2 cellular contexts compared by ENCODE assay signal in the genomic region with DNA sequence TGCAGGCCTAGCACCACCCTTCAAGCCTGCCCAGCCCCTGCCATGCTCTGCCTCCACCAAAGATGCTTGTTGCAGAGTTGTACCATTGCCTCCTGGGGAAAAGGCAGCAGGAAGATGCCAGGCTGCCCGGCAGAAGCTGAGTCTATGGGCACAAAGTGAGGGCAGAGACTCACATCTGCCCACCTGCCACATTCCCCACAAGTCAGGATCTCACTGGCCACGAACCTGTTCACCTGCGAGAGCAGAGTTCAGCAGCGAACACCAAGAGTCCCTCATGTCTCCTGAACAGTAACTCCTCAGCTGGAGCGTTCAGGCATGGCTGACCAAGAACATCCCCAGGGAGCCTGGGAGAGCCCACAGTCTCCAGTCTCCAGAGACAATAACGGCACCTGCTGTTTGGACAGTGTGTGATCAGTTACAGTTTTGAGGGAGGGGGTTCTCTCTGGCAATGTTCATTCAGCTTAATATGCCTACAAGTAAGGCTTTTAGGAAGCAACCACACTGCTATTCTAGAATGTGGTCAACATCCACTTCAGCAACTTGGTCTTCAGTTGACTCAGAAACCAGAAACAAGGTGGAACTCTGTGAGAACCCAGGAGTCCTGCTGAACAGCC.
TF ChIP-seq lines count a peak whose summit lies in the region.

No MANE protein-coding gene starts in this region.

TF ChIP-seq in SK-N-SH, 30 proteins besides CTCF, POLR2A, EP300 and RAD21 (continued from another document):
- TF ChIP-seq, protein P1, sequence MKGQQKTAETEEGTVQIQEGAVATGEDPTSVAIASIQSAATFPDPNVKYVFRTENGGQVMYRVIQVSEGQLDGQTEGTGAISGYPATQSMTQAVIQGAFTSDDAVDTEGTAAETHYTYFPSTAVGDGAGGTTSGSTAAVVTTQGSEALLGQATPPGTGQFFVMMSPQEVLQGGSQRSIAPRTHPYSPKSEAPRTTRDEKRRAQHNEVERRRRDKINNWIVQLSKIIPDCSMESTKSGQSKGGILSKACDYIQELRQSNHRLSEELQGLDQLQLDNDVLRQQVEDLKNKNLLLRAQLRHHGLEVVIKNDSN (IDR thresholded peaks at IDR 0.05; ENCODE audit: borderline replicate concordance, low read depth): no peak
- TF ChIP-seq MEF2A (IDR thresholded peaks at IDR 0.05; ENCODE audit: borderline replicate concordance, low read depth) (no peak), POLR2AphosphoS5 (IDR thresholded peaks at IDR 0.05; ENCODE audit: low read depth, low read length) (no peak), RFX5 (IDR thresholded peaks at IDR 0.05; ENCODE audit: low read length) (no peak), TEAD4 (IDR thresholded peaks at IDR 0.05; ENCODE audit: borderline replicate concordance, insufficient read depth) (no peak), RXRA (IDR thresholded peaks at IDR 0.05; ENCODE audit: borderline replicate concordance, low read depth) (no peak), EZH2phosphoT487 (IDR thresholded peaks at IDR 0.05; ENCODE audit: borderline replicate concordance, low read depth) (no peak), GATA2 (CRISPR knock-in tag; IDR thresholded peaks at IDR 0.05) (no peak), NRF1 (IDR thresholded peaks at IDR 0.05; ENCODE audit: low read depth, low read length) (no peak), FOXJ3 (CRISPR knock-in tag; IDR thresholded peaks at IDR 0.05) (no peak), CHD2 (IDR thresholded peaks at IDR 0.05; ENCODE audit: low read length, partially characterized antibody) (no peak), MXI1 (IDR thresholded peaks at IDR 0.05; ENCODE audit: low read depth, low read length) (no peak)
- TF ChIP-seq, protein P2, sequence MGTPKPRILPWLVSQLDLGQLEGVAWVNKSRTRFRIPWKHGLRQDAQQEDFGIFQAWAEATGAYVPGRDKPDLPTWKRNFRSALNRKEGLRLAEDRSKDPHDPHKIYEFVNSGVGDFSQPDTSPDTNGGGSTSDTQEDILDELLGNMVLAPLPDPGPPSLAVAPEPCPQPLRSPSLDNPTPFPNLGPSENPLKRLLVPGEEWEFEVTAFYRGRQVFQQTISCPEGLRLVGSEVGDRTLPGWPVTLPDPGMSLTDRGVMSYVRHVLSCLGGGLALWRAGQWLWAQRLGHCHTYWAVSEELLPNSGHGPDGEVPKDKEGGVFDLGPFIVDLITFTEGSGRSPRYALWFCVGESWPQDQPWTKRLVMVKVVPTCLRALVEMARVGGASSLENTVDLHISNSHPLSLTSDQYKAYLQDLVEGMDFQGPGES (IDR thresholded peaks at IDR 0.05; ENCODE audit: low read depth, low read length): no peak
- TF ChIP-seq, protein P3, sequence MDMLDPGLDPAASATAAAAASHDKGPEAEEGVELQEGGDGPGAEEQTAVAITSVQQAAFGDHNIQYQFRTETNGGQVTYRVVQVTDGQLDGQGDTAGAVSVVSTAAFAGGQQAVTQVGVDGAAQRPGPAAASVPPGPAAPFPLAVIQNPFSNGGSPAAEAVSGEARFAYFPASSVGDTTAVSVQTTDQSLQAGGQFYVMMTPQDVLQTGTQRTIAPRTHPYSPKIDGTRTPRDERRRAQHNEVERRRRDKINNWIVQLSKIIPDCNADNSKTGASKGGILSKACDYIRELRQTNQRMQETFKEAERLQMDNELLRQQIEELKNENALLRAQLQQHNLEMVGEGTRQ (IDR thresholded peaks at IDR 0.05; ENCODE audit: borderline replicate concordance, low read depth, low read length): no peak

TF ChIP-seq in SK-N-SH treated with all-trans-retinoic acid at 6 μM for 48 hours, 23 proteins besides CTCF, POLR2A, EP300 and RAD21 (continued from another document):
- TF ChIP-seq, protein P4, sequence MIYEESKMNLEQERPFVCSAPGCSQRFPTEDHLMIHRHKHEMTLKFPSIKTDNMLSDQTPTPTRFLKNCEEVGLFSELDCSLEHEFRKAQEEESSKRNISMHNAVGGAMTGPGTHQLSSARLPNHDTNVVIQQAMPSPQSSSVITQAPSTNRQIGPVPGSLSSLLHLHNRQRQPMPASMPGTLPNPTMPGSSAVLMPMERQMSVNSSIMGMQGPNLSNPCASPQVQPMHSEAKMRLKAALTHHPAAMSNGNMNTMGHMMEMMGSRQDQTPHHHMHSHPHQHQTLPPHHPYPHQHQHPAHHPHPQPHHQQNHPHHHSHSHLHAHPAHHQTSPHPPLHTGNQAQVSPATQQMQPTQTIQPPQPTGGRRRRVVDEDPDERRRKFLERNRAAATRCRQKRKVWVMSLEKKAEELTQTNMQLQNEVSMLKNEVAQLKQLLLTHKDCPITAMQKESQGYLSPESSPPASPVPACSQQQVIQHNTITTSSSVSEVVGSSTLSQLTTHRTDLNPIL (CRISPR knock-in tag; IDR thresholded peaks at IDR 0.05; ENCODE audit: low read depth): no peak
- TF ChIP-seq TCF4 (CRISPR knock-in tag; IDR thresholded peaks at IDR 0.05; ENCODE audit: borderline replicate concordance) (no peak), ZC3H10 (CRISPR knock-in tag; IDR thresholded peaks at IDR 0.05) (no peak), TOX (CRISPR knock-in tag; IDR thresholded peaks at IDR 0.05; ENCODE audit: borderline replicate concordance) (no peak), SNAI2 (CRISPR knock-in tag; IDR thresholded peaks at IDR 0.05) (no peak), BACH2 (CRISPR knock-in tag; IDR thresholded peaks at IDR 0.05; ENCODE audit: borderline replicate concordance) (no peak), ZFP3 (CRISPR knock-in tag; IDR thresholded peaks at IDR 0.05) (no peak), OSR1 (CRISPR knock-in tag; IDR thresholded peaks at IDR 0.05) (no peak), ZNF8 (CRISPR knock-in tag; IDR thresholded peaks at IDR 0.05) (no peak)
- TF ChIP-seq, protein P5, sequence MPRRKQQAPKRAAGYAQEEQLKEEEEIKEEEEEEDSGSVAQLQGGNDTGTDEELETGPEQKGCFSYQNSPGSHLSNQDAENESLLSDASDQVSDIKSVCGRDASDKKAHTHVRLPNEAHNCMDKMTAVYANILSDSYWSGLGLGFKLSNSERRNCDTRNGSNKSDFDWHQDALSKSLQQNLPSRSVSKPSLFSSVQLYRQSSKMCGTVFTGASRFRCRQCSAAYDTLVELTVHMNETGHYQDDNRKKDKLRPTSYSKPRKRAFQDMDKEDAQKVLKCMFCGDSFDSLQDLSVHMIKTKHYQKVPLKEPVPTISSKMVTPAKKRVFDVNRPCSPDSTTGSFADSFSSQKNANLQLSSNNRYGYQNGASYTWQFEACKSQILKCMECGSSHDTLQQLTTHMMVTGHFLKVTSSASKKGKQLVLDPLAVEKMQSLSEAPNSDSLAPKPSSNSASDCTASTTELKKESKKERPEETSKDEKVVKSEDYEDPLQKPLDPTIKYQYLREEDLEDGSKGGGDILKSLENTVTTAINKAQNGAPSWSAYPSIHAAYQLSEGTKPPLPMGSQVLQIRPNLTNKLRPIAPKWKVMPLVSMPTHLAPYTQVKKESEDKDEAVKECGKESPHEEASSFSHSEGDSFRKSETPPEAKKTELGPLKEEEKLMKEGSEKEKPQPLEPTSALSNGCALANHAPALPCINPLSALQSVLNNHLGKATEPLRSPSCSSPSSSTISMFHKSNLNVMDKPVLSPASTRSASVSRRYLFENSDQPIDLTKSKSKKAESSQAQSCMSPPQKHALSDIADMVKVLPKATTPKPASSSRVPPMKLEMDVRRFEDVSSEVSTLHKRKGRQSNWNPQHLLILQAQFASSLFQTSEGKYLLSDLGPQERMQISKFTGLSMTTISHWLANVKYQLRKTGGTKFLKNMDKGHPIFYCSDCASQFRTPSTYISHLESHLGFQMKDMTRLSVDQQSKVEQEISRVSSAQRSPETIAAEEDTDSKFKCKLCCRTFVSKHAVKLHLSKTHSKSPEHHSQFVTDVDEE (CRISPR knock-in tag; IDR thresholded peaks at IDR 0.05): no peak
